In the genomic region with DNA sequence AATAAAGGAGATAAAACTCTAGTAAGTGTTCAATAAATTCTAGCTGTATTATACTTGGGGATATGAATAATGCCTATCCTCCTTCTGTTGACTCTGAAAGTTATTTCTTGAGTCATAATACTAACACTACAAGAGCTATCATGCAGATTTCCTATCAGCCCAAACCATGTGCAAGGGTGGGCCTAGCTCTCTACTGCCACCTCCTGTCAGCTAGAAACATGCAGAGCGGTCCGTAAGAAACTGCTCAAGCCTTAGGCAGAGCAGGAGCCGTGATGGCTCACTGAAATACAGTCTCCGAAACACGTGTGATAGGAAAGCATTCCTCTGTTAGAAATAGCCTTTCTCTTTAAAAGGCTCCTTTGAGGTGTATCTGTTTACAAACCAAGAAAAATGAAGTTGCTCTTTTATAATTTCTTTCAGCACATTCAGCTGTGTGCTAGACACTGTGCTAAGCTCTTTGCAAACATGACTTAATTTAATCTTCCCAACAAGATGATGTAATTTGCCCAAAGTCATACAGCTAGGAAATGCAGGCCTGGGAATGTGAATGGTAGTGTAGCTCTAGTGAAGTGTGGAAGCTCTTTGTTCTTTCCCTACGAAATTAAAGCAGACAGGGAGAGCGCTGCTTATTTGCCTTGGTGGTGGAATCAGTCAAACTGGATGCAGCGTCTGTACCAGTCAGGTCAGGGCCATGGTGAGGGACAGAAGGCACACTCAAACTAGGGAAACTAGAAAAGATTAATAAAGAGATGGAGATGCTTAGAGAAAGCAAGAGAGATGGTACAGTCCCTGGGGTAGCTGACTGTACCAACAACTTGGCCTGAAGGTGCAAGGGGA, we compare ENCODE assay signal across 8 cellular contexts. TPM values are rescaled to one million over a fixed set of nuclear protein-coding genes. Genes with fewer than 3 reads are reported as not detected.
DNase-seq lines count a peak whose midpoint lies in the region; ATAC-seq and TF ChIP-seq lines count a peak whose summit lies in the region.

No MANE protein-coding gene starts in this region.

- 38 to 39% methylated on average over 8 of the region's 8 CpGs for whole genome bisulfite sequencing in aorta, 2 donors

- H3K79me2 ChIP-seq in DOHH2 (ENCODE audit: control insufficient read depth, low read length) = no peaks in the 10 kb centered on the region

- H3K27me3 ChIP-seq in DOHH2 (ENCODE audit: control insufficient read depth, low read length) (no peaks in the 10 kb centered on the region), SJSA1 (replicated peaks) (no peaks in the 10 kb centered on the region), aorta (ENCODE audit: control insufficient read depth in 1 of 2, insufficient read depth in 2 of 2, low read length in 1 of 2) (no peaks in the 10 kb centered on the region)

- no peak for TF ChIP-seq EP300 in Ishikawa (IDR thresholded peaks at IDR 0.05; ENCODE audit: borderline replicate concordance)

- H3K9me2 ChIP-seq in DOHH2 (replicated peaks; ENCODE audit: control insufficient read depth, low read length) = no peaks in the 10 kb centered on the region

- H3F3A ChIP-seq in DOHH2 (ENCODE audit: control insufficient read depth, insufficient read depth) = no peaks in the 10 kb centered on the region

- DNase-seq in SJSA1 (ENCODE audit: low read depth in 1 of 2, low spot score in 2 of 2) = peak; percentile 51 to 64
- DNase-seq in activated naive CD4-positive, alpha-beta T cell treated with Interleukin-2 at 50 U/mL for 16 hours = peak; percentile 70
- peak; percentile 84 for DNase-seq in glomerular endothelial cell (ENCODE audit: extremely low read depth, low read depth, low spot score)
- peak; percentile 47 to 95 (median 73) for DNase-seq in posterior cingulate gyrus
- peak in 1 of 2 donors; percentile 62 for DNase-seq in aorta

- H3K36me3 ChIP-seq in DOHH2 (ENCODE audit: control insufficient read depth, low read length) (no peaks in the 10 kb centered on the region), SJSA1 (peaks cover 12% of the 10 kb centered on the region; the same call in 1 of the 2 replicates), aorta (ENCODE audit: control insufficient read depth in 1 of 2, insufficient read depth in 2 of 2, low read length in 1 of 2) (no peaks in the 10 kb centered on the region)

- peak; percentile 89 for ATAC-seq in GM21529 (IDR thresholded peaks at IDR 0.05; ENCODE audit: unreplicated experiment)
- peak; percentile 92 for ATAC-seq in aorta (ENCODE audit: low FRiP score)

- H3K27ac ChIP-seq in DOHH2 (ENCODE audit: low read depth, low read length) = no peak overlapping the region
- no peak overlapping the region for H3K27ac ChIP-seq in SJSA1
- no peak overlapping the region for H3K27ac ChIP-seq in aorta (ENCODE audit: low read depth in 1 of 2, low read length in 2 of 2)

- H4K20me1 ChIP-seq in DOHH2 (ENCODE audit: control insufficient read depth, insufficient read depth, low read depth, low read length) = no peaks in the 10 kb centered on the region

- H3K4me3 ChIP-seq in DOHH2 (ENCODE audit: low read length) = no peak overlapping the region
- no peak overlapping the region for H3K4me3 ChIP-seq in SJSA1
- no peak overlapping the region for H3K4me3 ChIP-seq in aorta (ENCODE audit: low read length in 2 of 2)

- H3K4me2 ChIP-seq in DOHH2 (ENCODE audit: low read length) = no peak overlapping the region

- H3K4me1 ChIP-seq in DOHH2 (ENCODE audit: control insufficient read depth, low read length) (peaks cover 4% of the 10 kb centered on the region), SJSA1 (replicated peaks) (no peaks in the 10 kb centered on the region), aorta (ENCODE audit: control insufficient read depth in 1 of 2, insufficient read depth in 2 of 2, low read length in 2 of 2) (no peaks in the 10 kb centered on the region)

- peak; percentile 68 for TF ChIP-seq RAD21 in Ishikawa (IDR thresholded peaks at IDR 0.05; ENCODE audit: low read depth)

- H3K9me3 ChIP-seq in DOHH2 (ENCODE audit: control insufficient read depth, insufficient read depth, low read length) (no peaks in the 10 kb centered on the region), SJSA1 (replicated peaks) (no peaks in the 10 kb centered on the region), aorta (ENCODE audit: control insufficient read depth, low read length) (no peaks in the 10 kb centered on the region)

- intact Hi-C loops in posterior cingulate gyrus (cut with DNase I) = loop anchor here (2.0 to 10.0 kb wide), 3 partner anchors 139 to 473 kb away; no protein-coding TSS in a partner anchor
- intact Hi-C loops in aorta (cut with DNase I) = loop anchor here (2.0 to 5.0 kb wide), 2 partner anchors 471 kb away; no protein-coding TSS in a partner anchor

- peak; percentile 91 for TF ChIP-seq CTCF in DOHH2 (IDR thresholded peaks at IDR 0.05; ENCODE audit: low read depth, low read length, poor library complexity, severe bottlenecking)

TF ChIP-seq in Ishikawa, 13 proteins besides CTCF, POLR2A, EP300 and RAD21:
- TF ChIP-seq YY1 (IDR thresholded peaks at IDR 0.05; ENCODE audit: low read depth) = no peak
- TF ChIP-seq, protein P1, sequence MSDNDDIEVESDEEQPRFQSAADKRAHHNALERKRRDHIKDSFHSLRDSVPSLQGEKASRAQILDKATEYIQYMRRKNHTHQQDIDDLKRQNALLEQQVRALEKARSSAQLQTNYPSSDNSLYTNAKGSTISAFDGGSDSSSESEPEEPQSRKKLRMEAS (IDR thresholded peaks at IDR 0.05) = peak; percentile 64
TF ChIP-seq in Ishikawa: peak in this region for 1.

RNA-seq across cellular contexts. Expression of a gene that starts 43.1 kb away (rescaled TPM):
- 13.7 and 34.7 TPM in 2 replicates for total RNA-seq in SJSA1 (2014; rRNA removed; shearing (Covaris generic))
- total RNA-seq in glomerular endothelial cell (3.8 and 18.7 TPM in 2 replicates), aorta (10 to 100 TPM in 1 of 2 donors, 1 to 10 TPM in 1; 8.6 to 15.4 TPM)
- 10 to 100 TPM; 22.7 to 50.2 TPM for polyA plus RNA-seq in aorta
